Comparison of ENCODE assay signal across 19 cellular contexts in genomic region chr4:163536101-163536500, GRCh38. TPM values are rescaled to one million over a fixed set of nuclear protein-coding genes. Genes with fewer than 3 reads are reported as not detected.
DNase-seq lines count a peak whose midpoint lies in the region; ATAC-seq and TF ChIP-seq lines count a peak whose summit lies in the region.
"Had no signal": no experiment of that assay in that cellular context is flagged by ENCODE, and none has a peak within 500 bp of the region (broad histone marks: within the 10 kb centered on the region; RNA-seq: fewer than 3 reads in every experiment).

No MANE protein-coding gene starts in this region.

- no peak overlapping the region for H3K4me3 ChIP-seq in astrocyte of the spinal cord (ENCODE audit: low read depth, low read length)

- in situ Hi-C loops in astrocyte of the spinal cord (cut with HindIII; ENCODE audit: low sequenced_read_pairs) (no loop called here), KBM-7 (cut with MboI; ENCODE audit: low pct_unique_long_range_greater_than_20kb, low sequenced_read_pairs) (no loop called here)

- TF ChIP-seq CTCF in astrocyte of the spinal cord (IDR thresholded peaks at IDR 0.05; ENCODE audit: low read depth, low read length), result no peak

- no peak overlapping the region for H3K4me3 Mint-ChIP-seq in IgD-negative memory B cell
- H3K4me3 Mint-ChIP-seq: CD8-positive, alpha-beta memory T cell had no signal

- DNase-seq in astrocyte of the spinal cord (ENCODE audit: low read depth, low spot score) (peak; percentile 36), inferior parietal cortex (ENCODE audit: extremely low spot score) (peak; percentile 59), superior temporal gyrus (ENCODE audit: extremely low spot score) (peak; percentile 67), DMS153 (lab: John Stamatoyannopoulos, UW) (no peak), NCI-H1092 treated with DMSO at 0.1 percent for 48 hours (lab: John Stamatoyannopoulos, UW) (no peak), KBM-7 (no peak)
- DNase-seq: Calu3; CD8-positive, alpha-beta memory T cell; EL; NCI-H1436; NCI-H187 treated with DMSO at 0.1 percent for 48 hours; NCI-H2107; NCI-H446 treated with DMSO at 0.1 percent for 48 hours; NCI-H526 treated with DMSO at 0.1 percent for 48 hours; PC-3; Right ventricle myocardium superior; SW 1271 had no signal

- no peak for ATAC-seq in HG03097 (IDR thresholded peaks at IDR 0.05; ENCODE audit: low FRiP score, unreplicated experiment)
- ATAC-seq: PC-3 had no signal

- peaks cover 14 to 45% (median 32%) of the 10 kb centered on the region in 3 donors for H3K4me1 Mint-ChIP-seq in IgD-negative memory B cell
- H3K4me1 Mint-ChIP-seq: CD8-positive, alpha-beta memory T cell had no signal

- no peaks in the 10 kb centered on the region for H3K9me3 Mint-ChIP-seq in IgD-negative memory B cell
- H3K9me3 Mint-ChIP-seq: CD8-positive, alpha-beta memory T cell had no signal

- no peaks in the 10 kb centered on the region for H3K27me3 Mint-ChIP-seq in IgD-negative memory B cell
- H3K27me3 Mint-ChIP-seq: CD8-positive, alpha-beta memory T cell had no signal

- peaks cover 4% of the 10 kb centered on the region for H3K36me3 Mint-ChIP-seq in IgD-negative memory B cell

- peak overlapping the region in 2 of 3 donors; percentile 54 to 79 for H3K27ac Mint-ChIP-seq in IgD-negative memory B cell

RNA-seq across cellular contexts. Expression of gene TMA16, which starts 41.6 kb away (rescaled TPM):
- polyA plus RNA-seq in IgD-negative memory B cell, result 25.1 TPM

Comparison
In these comparisons a context has a peak if more than half of its experiments do, and no peak if none do; other contexts are left out.
1. DNase-seq: peak in astrocyte of the spinal cord (single experiment), inferior parietal cortex (single experiment) and superior temporal gyrus (single experiment); none in DMS153 (single experiment), NCI-H1092 treated with DMSO at 0.1 percent for 48 hours (single experiment) and KBM-7 (single experiment).